ENCODE assay signal across 31 cellular contexts in genomic region chr17:39246274-39246673, GRCh38. TPM values are rescaled to one million over a fixed set of nuclear protein-coding genes. Genes with fewer than 3 reads are reported as not detected.
A peak's percentile ranks its signal among the peaks of the same experiment; 100 is the strongest.
DNase-seq lines count a peak whose midpoint lies in the region; ATAC-seq, FAIRE-seq and TF ChIP-seq lines count a peak whose summit lies in the region.
"Had no signal": no experiment of that assay in that cellular context is flagged by ENCODE, and none has a peak within 500 bp of the region (broad histone marks: within the 10 kb centered on the region; RNA-seq: fewer than 3 reads in every experiment).

No MANE protein-coding gene starts in this region.

- intact Hi-C loops in HepG2 (cut with micrococcal nuclease; ENCODE audit: unreplicated experiment) (no loop called here), right lobe of liver (cut with DNase I) (no loop called here)

- ATAC-seq in HepG2, result no peak
- ATAC-seq in right lobe of liver, result no peak
- no peak for ATAC-seq in activated T-helper 17 cell treated with anti-CD3 and anti-CD28 coated beads, Interleukin-2, amount 50 U/mL, for 72 hours (replicated peaks)
- ATAC-seq: effector memory CD8-positive, alpha-beta T cell; esophagus mucosa; gastroesophageal sphincter; naive thymus-derived CD4-positive, alpha-beta T cell; SK-N-SH treated with all-trans-retinoic acid at 6 μM for 48 hours had no signal

- H3K4me1 ChIP-seq in HepG2 (ENCODE audit: insufficient read depth, low read length) (peaks cover 11% of the 10 kb centered on the region), right lobe of liver (no peaks in the 10 kb centered on the region), NT2/D1 (ENCODE audit: insufficient read depth, insufficient read length) (peaks cover 9% of the 10 kb centered on the region), GM23248 (ENCODE audit: insufficient read depth) (no peaks in the 10 kb centered on the region)
- H3K4me1 ChIP-seq: colonic mucosa had no signal

- H3K9ac ChIP-seq in HepG2 (ENCODE audit: insufficient read depth, low read depth, low read length) (no peak overlapping the region), NT2/D1 (ENCODE audit: insufficient read length, low read depth) (peak overlapping the region; percentile 5), GM23248 (no peak overlapping the region)

- 28% methylated on average over 3 of the region's 3 CpGs for WGBS in HepG2 (ENCODE audit: low lambda C conversion rate)
- WGBS in right lobe of liver (ENCODE audit: insufficient coverage, low coverage, low lambda C conversion rate, missing lambda C conversion rate), result 48% methylated on average over 3 of the region's 3 CpGs
- WGBS in GM23248 (ENCODE audit: low coverage in 1 of 2, low lambda C conversion rate in 2 of 2, missing lambda C conversion rate in 2 of 2), 2 experiments, result 31 to 40% methylated on average over 3 of the region's 3 CpGs

- H3K4me3 Mint-ChIP-seq in activated T-helper 17 cell treated with anti-CD3 and anti-CD28 coated beads, Interleukin-2, amount 50 U/mL, for 72 hours, result no peak overlapping the region
- H3K4me3 Mint-ChIP-seq: activated CD4-positive, alpha-beta T cell treated with anti-CD3 and anti-CD28 coated beads, Interleukin-2, amount 10 ng/mL, durations not matched to agents 7 days and 5 days; CD14-positive monocyte; effector memory CD8-positive, alpha-beta T cell; mesothelial cell of epicardium; naive thymus-derived CD4-positive, alpha-beta T cell had no signal

- peak; percentile 8 for FAIRE-seq in HepG2 (lab: Jason Lieb, UNC)
- FAIRE-seq: GM18507 had no signal

- no peaks in the 10 kb centered on the region for H3K27me3 Mint-ChIP-seq in activated T-helper 17 cell treated with anti-CD3 and anti-CD28 coated beads, Interleukin-2, amount 50 U/mL, for 72 hours
- H3K27me3 Mint-ChIP-seq: activated CD4-positive, alpha-beta T cell treated with anti-CD3 and anti-CD28 coated beads, Interleukin-2, amount 10 ng/mL, durations not matched to agents 7 days and 5 days; effector memory CD8-positive, alpha-beta T cell had no signal

- TF ChIP-seq CTCF in HepG2 (CRISPR knock-in tag; IDR thresholded peaks at IDR 0.05) (no peak), right lobe of liver (IDR thresholded peaks at IDR 0.05) (no peak), fibroblast of mammary gland (conservative IDR thresholded peaks at IDR 0.05; ENCODE audit: control insufficient read depth, insufficient read depth, low read depth, low read length) (peak; percentile 18)

- H3K27ac ChIP-seq in HepG2 (ENCODE audit: extremely low read length, insufficient read depth, low read length), result no peak overlapping the region
- no peak overlapping the region for H3K27ac ChIP-seq in right lobe of liver
- no peak overlapping the region for H3K27ac ChIP-seq in GM23248
- H3K27ac ChIP-seq: colonic mucosa, gastroesophageal sphincter, thoracic aorta, vagina had no signal

- in situ Hi-C loops in HepG2 (cut with HindIII; ENCODE audit: extremely low pct_ligation_motif_present, low pct_unique_long_range_greater_than_20kb), result no loop called here
- in situ Hi-C loops in GM23248 (cut with MboI), result no loop called here

- H3K4me1 Mint-ChIP-seq in activated T-helper 17 cell treated with anti-CD3 and anti-CD28 coated beads, Interleukin-2, amount 50 U/mL, for 72 hours, result peaks cover 5% of the 10 kb centered on the region

- TF ChIP-seq POLR2A in HepG2 (IDR thresholded peaks at IDR 0.05; ENCODE audit: insufficient read depth in 1 of 2, low read depth in 2 of 2, low read length in 2 of 2), result no peak
- no peak for TF ChIP-seq POLR2A in right lobe of liver (IDR thresholded peaks at IDR 0.05)

- H3K9me2 ChIP-seq in GM23248 (ENCODE audit: insufficient read depth), result no peaks in the 10 kb centered on the region

- no peak for TF ChIP-seq RAD21 in HepG2 (CRISPR knock-in tag; IDR thresholded peaks at IDR 0.05)

- CTCF ChIA-PET in HepG2 (lab: Yijun Ruan, JAX; ENCODE audit: low intra/inter-chr PET ratio, low total read pairs), result interaction anchor here (4.2 kb wide), 1 partner anchor 39 kb away, joined by 35 read pairs; no protein-coding TSS in a partner anchor

- H3K79me2 ChIP-seq in HepG2 (ENCODE audit: insufficient read depth, low read length) (no peaks in the 10 kb centered on the region), GM23248 (ENCODE audit: insufficient read depth) (no peaks in the 10 kb centered on the region)

- BruUV-seq in HepG2 (replicated peaks; lab: Mats Ljungman, UMichigan), result no TSS peak

- H2AFZ ChIP-seq in HepG2 (ENCODE audit: low read length) (no peak overlapping the region), GM23248 (no peak overlapping the region)

- H3K36me3 ChIP-seq in HepG2 (replicated peaks in 1 of 2; ENCODE audit: control insufficient read depth in 1 of 2, insufficient read depth in 2 of 2, low read length in 2 of 2) (no peaks in the 10 kb centered on the region), right lobe of liver (no peaks in the 10 kb centered on the region), NT2/D1 (ENCODE audit: insufficient read depth, insufficient read length, low read length) (no peaks in the 10 kb centered on the region), GM23248 (ENCODE audit: low read depth) (no peaks in the 10 kb centered on the region)
- H3K36me3 ChIP-seq: colonic mucosa, thoracic aorta, vagina had no signal

- H3K36me3 Mint-ChIP-seq in activated T-helper 17 cell treated with anti-CD3 and anti-CD28 coated beads, Interleukin-2, amount 50 U/mL, for 72 hours (ENCODE audit: low read depth), result no peaks in the 10 kb centered on the region
- H3K36me3 Mint-ChIP-seq: naive thymus-derived CD4-positive, alpha-beta T cell had no signal

- H3K4me2 ChIP-seq in HepG2 (ENCODE audit: low read depth, low read length) (0 out of 2 replicates have a peak overlapping the region, but pooled peaks have one; percentile 26), GM23248 (ENCODE audit: unreplicated experiment) (no peak overlapping the region)

- H4K20me1 ChIP-seq in HepG2 (ENCODE audit: insufficient read depth, low read length) (no peaks in the 10 kb centered on the region), GM23248 (ENCODE audit: insufficient read depth) (no peaks in the 10 kb centered on the region)

- POLR2A ChIA-PET in HepG2 (lab: Yijun Ruan, JAX), result interaction anchor here (1.3 to 3.2 kb wide), 2 partner anchors 40 to 47 kb away, joined by 3 to 24 read pairs; partner anchors contain the start of gene RPL19

- H3K4me3 ChIP-seq in HepG2 (replicated peaks in 1 of 3; ENCODE audit: insufficient read depth in 1 of 3, low read depth in 2 of 3, low read length in 3 of 3) (no peak overlapping the region), right lobe of liver (no peak overlapping the region), NT2/D1 (ENCODE audit: insufficient read length, low read depth) (no peak overlapping the region), fibroblast of mammary gland (ENCODE audit: control insufficient read depth, low read depth, low read length) (no peak overlapping the region), GM23248 (no peak overlapping the region)
- H3K4me3 ChIP-seq: colonic mucosa, gastroesophageal sphincter, thoracic aorta, vagina had no signal

- no peaks in the 10 kb centered on the region for H3K9me3 ChIP-seq in HepG2 (ENCODE audit: low read length)
- H3K9me3 ChIP-seq in right lobe of liver, result no peaks in the 10 kb centered on the region
- H3K9me3 ChIP-seq in NT2/D1 (ENCODE audit: insufficient read depth, low read length), result no peaks in the 10 kb centered on the region
- H3K9me3 ChIP-seq in GM23248 (ENCODE audit: low read depth), result no peaks in the 10 kb centered on the region
- H3K9me3 ChIP-seq: colonic mucosa, gastroesophageal sphincter, thoracic aorta, vagina had no signal

- no peak for TF ChIP-seq EP300 in HepG2 (IDR thresholded peaks at IDR 0.05; ENCODE audit: low read depth in 2 of 2, low read length in 2 of 2)
- TF ChIP-seq EP300 in HepG2 (CRISPR knock-in tag; IDR thresholded peaks at IDR 0.05; ENCODE audit: borderline replicate concordance), result no peak

- H3K9me3 Mint-ChIP-seq in activated T-helper 17 cell treated with anti-CD3 and anti-CD28 coated beads, Interleukin-2, amount 50 U/mL, for 72 hours, result no peaks in the 10 kb centered on the region
- H3K9me3 Mint-ChIP-seq: activated CD4-positive, alpha-beta T cell treated with anti-CD3 and anti-CD28 coated beads, Interleukin-2, amount 10 ng/mL, durations not matched to agents 7 days and 5 days; activated T-helper 2 cell treated with anti-CD3 and anti-CD28 coated beads, Interferon-gamma antibody, Interleukin-2, Interleukin-4, amounts not matched to agents 10 μg/mL and 5 μg/mL and 100 μg/mL, durations not matched to agents 14 hours and 24 hours and 36 hours; CD14-positive monocyte; effector memory CD8-positive, alpha-beta T cell; mesothelial cell of epicardium had no signal

- peaks cover 6% of the 10 kb centered on the region; the same call in 1 of the 2 replicates for H3F3A ChIP-seq in GM23248 (ENCODE audit: insufficient read depth)

- peaks cover 0 to 5% of the 10 kb centered on the region in 2 experiments; a peak in 1 of 5 replicates for H3K27me3 ChIP-seq in HepG2 (ENCODE audit: control insufficient read depth in 1 of 2, insufficient read depth in 2 of 2, low read length in 2 of 2)
- no peaks in the 10 kb centered on the region for H3K27me3 ChIP-seq in right lobe of liver
- no peaks in the 10 kb centered on the region for H3K27me3 ChIP-seq in NT2/D1 (ENCODE audit: insufficient read depth, insufficient read length)
- no peaks in the 10 kb centered on the region for H3K27me3 ChIP-seq in GM23248 (replicated peaks; ENCODE audit: insufficient read depth)
- H3K27me3 ChIP-seq: colonic mucosa, vagina had no signal

- DNase-seq in HepG2 (ENCODE audit: low spot score), result no peak
- no peak for DNase-seq in right lobe of liver
- DNase-seq in NT2/D1 (ENCODE audit: low read depth, low spot score), result no peak
- DNase-seq in fibroblast of mammary gland (ENCODE audit: low read depth), result no peak
- no peak for DNase-seq in EL
- DNase-seq in NCI-H146 treated with DMSO at 0.1 percent for 48 hours (lab: John Stamatoyannopoulos, UW; ENCODE audit: unreplicated experiment), result no peak
- DNase-seq in GM23248, result no peak
- DNase-seq: activated CD4-positive, alpha-beta T cell treated with anti-CD3 and anti-CD28 coated beads, Interleukin-2, amount 10 ng/mL, durations not matched to agents 7 days and 5 days; colonic mucosa; effector memory CD8-positive, alpha-beta T cell; GDM1; hypothalamus; left ventricle myocardium superior; naive thymus-derived CD4-positive, alpha-beta T cell; NCI-H2029 treated with DMSO at 0.1 percent for 48 hours; NCI-H774; OCI-M1; retina; stimulated activated CD4-positive, alpha-beta T cell treated with anti-CD3 and anti-CD28 coated beads, Interleukin-4, amount 100 ng/mL, for 4 hours; stimulated activated naive CD4-positive, alpha-beta T cell; T-helper 2 cell had no signal

- no peak overlapping the region for H3K27ac Mint-ChIP-seq in activated T-helper 17 cell treated with anti-CD3 and anti-CD28 coated beads, Interleukin-2, amount 50 U/mL, for 72 hours
- H3K27ac Mint-ChIP-seq: activated CD4-positive, alpha-beta T cell treated with anti-CD3 and anti-CD28 coated beads, Interleukin-2, amount 10 ng/mL, durations not matched to agents 7 days and 5 days; activated T-helper 2 cell treated with anti-CD3 and anti-CD28 coated beads, Interferon-gamma antibody, Interleukin-2, Interleukin-4, amounts not matched to agents 10 μg/mL and 5 μg/mL and 100 μg/mL, durations not matched to agents 14 hours and 24 hours and 36 hours; effector memory CD8-positive, alpha-beta T cell; mesothelial cell of epicardium had no signal

RNA-seq across cellular contexts. Expression of gene STAC2, which starts 20.5 kb away (rescaled TPM):
- not detected in 2 replicates for total RNA-seq in HepG2 (2016; rRNA removed; fragmentation: Illumina TruSeq; extraction: Trizol)
- not detected in 2 replicates for total RNA-seq in HepG2 (2016; cell fraction: cytosol; rRNA removed; fragmentation: Illumina TruSeq; extraction: Trizol; ENCODE audit: low read depth)
- total RNA-seq in HepG2 (2016; cell fraction: insoluble cytoplasmic fraction; rRNA removed; fragmentation: Illumina TruSeq; extraction: Trizol), result not detected in 2 replicates
- total RNA-seq in HepG2 (2016; cell fraction: membrane; rRNA removed; fragmentation: Illumina TruSeq; extraction: Trizol), result not detected in 2 replicates
- total RNA-seq in HepG2 (2016; cell fraction: nucleus; rRNA removed; fragmentation: Illumina TruSeq; extraction: Trizol), result not detected in 2 replicates
- polyA plus RNA-seq in HepG2 (2011; rRNA removed), result not detected in 2 replicates
- polyA plus RNA-seq in HepG2 (2011; cell fraction: cytosol; rRNA removed), result not detected in 2 replicates
- polyA plus RNA-seq in HepG2 (2011; cell fraction: nucleus; rRNA removed), result not detected in 2 replicates
- polyA plus RNA-seq in HepG2 (2012), result not detected in 2 replicates
- 0.02 TPM in 1 of 2 replicates, not detected in the other for polyA plus RNA-seq in HepG2 (2016; cell fraction: cytosol; fragmentation: Illumina TruSeq; extraction: Trizol; ENCODE audit: low read depth)
- polyA plus RNA-seq in HepG2 (2016; cell fraction: insoluble cytoplasmic fraction; fragmentation: Illumina TruSeq; extraction: Trizol; ENCODE audit: low read depth), result not detected in 2 replicates
- not detected in 2 replicates for polyA plus RNA-seq in HepG2 (2016; cell fraction: membrane; fragmentation: Illumina TruSeq; extraction: Trizol; ENCODE audit: low read depth)
- polyA plus RNA-seq in HepG2 (2016; cell fraction: nucleus; fragmentation: Illumina TruSeq; extraction: Trizol; ENCODE audit: insufficient read depth, low read depth), result not detected in 2 replicates
- polyA minus RNA-seq in HepG2 (2011; rRNA and poly(A)+ RNA removed; ENCODE audit: low replicate concordance), result 0.37 TPM in 1 of 2 replicates, not detected in the other
- not detected in 2 replicates for polyA minus RNA-seq in HepG2 (2011; cell fraction: cytosol; rRNA and poly(A)+ RNA removed)
- not detected in 2 replicates for polyA minus RNA-seq in HepG2 (2011; cell fraction: nucleus; rRNA and poly(A)+ RNA removed)
- not detected for total RNA-seq in right lobe of liver
- not detected for total RNA-seq in activated T-helper 17 cell treated with anti-CD3 and anti-CD28 coated beads, Interleukin-2, amount 50 U/mL, for 72 hours
- not detected in 2 replicates for total RNA-seq in GM23248 (2014; rRNA removed; shearing (Covaris generic))
- 0.05 TPM in 1 of 2 replicates, not detected in the other for polyA plus RNA-seq in GM23248 (2016; fragmentation: Nextera tagmentation; extraction: Ambion mirVana)
- total RNA-seq: activated CD4-positive, alpha-beta T cell treated with anti-CD3 and anti-CD28 coated beads, Interleukin-2, amount 10 ng/mL, durations not matched to agents 7 days and 5 days; activated T-helper 2 cell treated with anti-CD3 and anti-CD28 coated beads, Interferon-gamma antibody, Interleukin-2, Interleukin-4, amounts not matched to agents 10 μg/mL and 5 μg/mL and 100 μg/mL, durations not matched to agents 14 hours and 24 hours and 36 hours; naive thymus-derived CD4-positive, alpha-beta T cell had no signal
- polyA plus RNA-seq: CD14-positive monocyte; naive thymus-derived CD4-positive, alpha-beta T cell had no signal

RNA-seq across cellular contexts. Expression of gene RPL19, which starts 46.2 kb away (rescaled TPM):
- total RNA-seq in HepG2 (2016; rRNA removed; fragmentation: Illumina TruSeq; extraction: Trizol) (2,768 and 3,257 TPM in 2 replicates), right lobe of liver (1,000 to 10,000 TPM in 2 of 6 experiments, 100 to 1,000 TPM in 4; 537 to 1,327 (median 627) TPM)
- 3,353 and 3,708 TPM in 2 replicates for total RNA-seq in HepG2 (2016; cell fraction: cytosol; rRNA removed; fragmentation: Illumina TruSeq; extraction: Trizol; ENCODE audit: low read depth)
- total RNA-seq in HepG2 (2016; cell fraction: insoluble cytoplasmic fraction; rRNA removed; fragmentation: Illumina TruSeq; extraction: Trizol), result 2,694 and 3,334 TPM in 2 replicates
- total RNA-seq in HepG2 (2016; cell fraction: membrane; rRNA removed; fragmentation: Illumina TruSeq; extraction: Trizol), result 5,175 and 5,294 TPM in 2 replicates
- 990 and 1,076 TPM in 2 replicates for total RNA-seq in HepG2 (2016; cell fraction: nucleus; rRNA removed; fragmentation: Illumina TruSeq; extraction: Trizol)
- polyA plus RNA-seq in HepG2 (2011; rRNA removed) (2,522 and 2,554 TPM in 2 replicates), GM23248 (2016; fragmentation: Nextera tagmentation; extraction: Ambion mirVana) (892 and 903 TPM in 2 replicates)
- polyA plus RNA-seq in HepG2 (2011; cell fraction: cytosol; rRNA removed), result 3,383 and 3,728 TPM in 2 replicates
- polyA plus RNA-seq in HepG2 (2011; cell fraction: nucleus; rRNA removed), result 768 and 1,029 TPM in 2 replicates
- 2,340 and 2,506 TPM in 2 replicates for polyA plus RNA-seq in HepG2 (2012)
- polyA plus RNA-seq in HepG2 (2016; cell fraction: cytosol; fragmentation: Illumina TruSeq; extraction: Trizol; ENCODE audit: low read depth), result 5,160 and 5,701 TPM in 2 replicates
- 4,287 and 4,430 TPM in 2 replicates for polyA plus RNA-seq in HepG2 (2016; cell fraction: insoluble cytoplasmic fraction; fragmentation: Illumina TruSeq; extraction: Trizol; ENCODE audit: low read depth)
- 6,675 and 6,831 TPM in 2 replicates for polyA plus RNA-seq in HepG2 (2016; cell fraction: membrane; fragmentation: Illumina TruSeq; extraction: Trizol; ENCODE audit: low read depth)
- polyA plus RNA-seq in HepG2 (2016; cell fraction: nucleus; fragmentation: Illumina TruSeq; extraction: Trizol; ENCODE audit: insufficient read depth, low read depth), result 2,116 and 2,174 TPM in 2 replicates
- 413 and 602 TPM in 2 replicates for polyA minus RNA-seq in HepG2 (2011; rRNA and poly(A)+ RNA removed; ENCODE audit: low replicate concordance)
- 764 and 846 TPM in 2 replicates for polyA minus RNA-seq in HepG2 (2011; cell fraction: cytosol; rRNA and poly(A)+ RNA removed)
- 184 and 212 TPM in 2 replicates for polyA minus RNA-seq in HepG2 (2011; cell fraction: nucleus; rRNA and poly(A)+ RNA removed)
- 1,000 to 10,000 TPM; 2,432 to 2,485 TPM for total RNA-seq in activated T-helper 17 cell treated with anti-CD3 and anti-CD28 coated beads, Interleukin-2, amount 50 U/mL, for 72 hours
- 1,500 and 1,636 TPM in 2 replicates for total RNA-seq in GM23248 (2014; rRNA removed; shearing (Covaris generic))

RNA-seq across cellular contexts. Expression of gene CACNB1, which starts 48.8 kb away (rescaled TPM):
- total RNA-seq in HepG2 (2016; rRNA removed; fragmentation: Illumina TruSeq; extraction: Trizol) (0.60 and 0.75 TPM in 2 replicates), right lobe of liver (1 to 10 TPM in 1 of 6 experiments, under 1 TPM in 4, not detected in 1; 0.18 to 1.3 (median 0.27) TPM)
- 0.26 and 0.71 TPM in 2 replicates for total RNA-seq in HepG2 (2016; cell fraction: cytosol; rRNA removed; fragmentation: Illumina TruSeq; extraction: Trizol; ENCODE audit: low read depth)
- total RNA-seq in HepG2 (2016; cell fraction: insoluble cytoplasmic fraction; rRNA removed; fragmentation: Illumina TruSeq; extraction: Trizol), result 0.19 and 0.84 TPM in 2 replicates
- total RNA-seq in HepG2 (2016; cell fraction: membrane; rRNA removed; fragmentation: Illumina TruSeq; extraction: Trizol), result 0.34 and 0.48 TPM in 2 replicates
- 1.8 TPM in 2 replicates for total RNA-seq in HepG2 (2016; cell fraction: nucleus; rRNA removed; fragmentation: Illumina TruSeq; extraction: Trizol)
- polyA plus RNA-seq in HepG2 (2011; rRNA removed) (1.5 and 2.9 TPM in 2 replicates), GM23248 (2016; fragmentation: Nextera tagmentation; extraction: Ambion mirVana) (6.0 and 7.1 TPM in 2 replicates)
- polyA plus RNA-seq in HepG2 (2011; cell fraction: cytosol; rRNA removed), result 0.50 and 0.51 TPM in 2 replicates
- polyA plus RNA-seq in HepG2 (2011; cell fraction: nucleus; rRNA removed), result 8.4 and 12.2 TPM in 2 replicates
- 1.3 and 1.5 TPM in 2 replicates for polyA plus RNA-seq in HepG2 (2012)
- polyA plus RNA-seq in HepG2 (2016; cell fraction: cytosol; fragmentation: Illumina TruSeq; extraction: Trizol; ENCODE audit: low read depth), result 0.28 and 0.34 TPM in 2 replicates
- 0.47 and 0.96 TPM in 2 replicates for polyA plus RNA-seq in HepG2 (2016; cell fraction: insoluble cytoplasmic fraction; fragmentation: Illumina TruSeq; extraction: Trizol; ENCODE audit: low read depth)
- 0.38 and 0.40 TPM in 2 replicates for polyA plus RNA-seq in HepG2 (2016; cell fraction: membrane; fragmentation: Illumina TruSeq; extraction: Trizol; ENCODE audit: low read depth)
- polyA plus RNA-seq in HepG2 (2016; cell fraction: nucleus; fragmentation: Illumina TruSeq; extraction: Trizol; ENCODE audit: insufficient read depth, low read depth), result 4.7 and 7.2 TPM in 2 replicates
- 4.4 and 8.5 TPM in 2 replicates for polyA minus RNA-seq in HepG2 (2011; rRNA and poly(A)+ RNA removed; ENCODE audit: low replicate concordance)
- polyA minus RNA-seq in HepG2 (2011; cell fraction: cytosol; rRNA and poly(A)+ RNA removed), result 0.40 and 1.3 TPM in 2 replicates
- 3.0 and 5.8 TPM in 2 replicates for polyA minus RNA-seq in HepG2 (2011; cell fraction: nucleus; rRNA and poly(A)+ RNA removed)
- 10 to 100 TPM; 22.6 to 24.2 TPM for total RNA-seq in activated T-helper 17 cell treated with anti-CD3 and anti-CD28 coated beads, Interleukin-2, amount 50 U/mL, for 72 hours
- total RNA-seq in GM23248 (2014; rRNA removed; shearing (Covaris generic)), result 6.6 and 8.1 TPM in 2 replicates
